Comparison of ENCODE assay signal across 9 cellular contexts in the genomic region with DNA sequence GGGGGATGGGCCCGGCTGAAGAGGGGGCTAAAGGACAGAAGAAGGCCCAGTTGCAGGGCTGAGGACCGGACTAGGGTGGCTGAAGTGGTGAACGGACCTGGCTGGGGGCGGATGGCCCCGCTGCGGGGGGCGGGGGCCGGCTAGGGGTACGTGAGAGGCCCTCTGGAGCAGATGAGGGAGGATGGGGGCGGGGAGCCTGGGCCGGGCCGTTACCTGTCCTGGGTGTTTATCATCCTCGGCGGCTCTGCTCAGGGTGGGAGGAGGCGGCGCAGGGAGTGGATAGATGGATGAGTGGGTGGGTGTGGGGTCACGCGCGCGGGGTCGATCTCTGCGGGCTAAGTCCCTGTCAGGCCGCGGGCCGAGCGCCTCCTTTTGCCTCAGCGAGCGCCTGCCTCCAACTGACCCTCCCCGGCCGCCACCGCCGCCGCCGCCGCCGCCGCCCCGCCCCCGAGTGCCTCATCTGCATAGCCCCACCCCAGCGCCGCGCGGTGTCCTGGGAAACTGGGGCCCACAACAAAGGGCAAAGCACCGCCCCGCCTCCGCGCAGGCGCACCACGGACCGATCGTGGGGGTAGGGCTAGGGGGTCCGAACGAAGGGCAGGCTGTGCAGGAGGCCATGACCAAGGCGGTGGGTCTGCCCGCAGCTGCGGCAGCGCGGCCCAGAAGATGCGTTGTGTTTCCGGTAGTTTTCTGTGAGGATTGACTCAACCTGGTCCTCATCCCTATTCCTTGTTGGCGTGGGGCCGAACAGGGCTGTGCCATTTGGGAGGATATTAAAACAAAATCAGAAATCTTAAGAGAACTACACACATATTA.
A peak's percentile ranks its signal among the peaks of the same experiment; 100 is the strongest.
DNase-seq lines count a peak whose midpoint lies in the region; ATAC-seq, FAIRE-seq and TF ChIP-seq lines count a peak whose summit lies in the region.
"Had no signal": no experiment of that assay in that cellular context is flagged by ENCODE, and none has a peak within 500 bp of the region (broad histone marks: within the 10 kb centered on the region; RNA-seq: fewer than 3 reads in every experiment).

No MANE protein-coding gene starts in this region.

- H3K36me3 ChIP-seq in CD8-positive, alpha-beta memory T cell (ENCODE audit: insufficient read depth, low read length): no peaks in the 10 kb centered on the region
- H3K36me3 ChIP-seq in HUES48 (ENCODE audit: control insufficient read depth, insufficient read depth, low read length) (peaks cover 25% of the 10 kb centered on the region), H1 (ENCODE audit: control insufficient read depth in 2 of 4, insufficient read depth in 4 of 4, low read length in 3 of 4) (peaks cover 0 to 11% (median 0%) of the 10 kb centered on the region in 4 experiments; a peak in 2 of 8 replicates), mesodermal cell (ENCODE audit: control insufficient read depth, insufficient read depth, low read length) (peaks cover 10% of the 10 kb centered on the region)

- POLR2A ChIA-PET in CD8-positive, alpha-beta memory T cell (lab: Charles Lee): no interaction called here
- POLR2A ChIA-PET in H1 (lab: Charles Lee; ENCODE audit: partially characterized antibody): interaction anchor here (0.6 to 59.2 kb wide), 8 partner anchors 8 to 357 kb away, joined by 3 to 1192 read pairs (median 16); no protein-coding TSS in a partner anchor

- H3K18ac ChIP-seq in H1 (ENCODE audit: extremely low read depth, low read length): peak overlapping the region; percentile 89

- H3K27ac Mint-ChIP-seq in CD8-positive, alpha-beta memory T cell: peak overlapping the region; percentile 21 to 95 (median 85)

- H2BK20ac ChIP-seq in H1 (ENCODE audit: low read length): no peak overlapping the region

- no peak overlapping the region for H2BK15ac ChIP-seq in H1 (ENCODE audit: low read length)

- H4K8ac ChIP-seq in H1 (ENCODE audit: extremely low read depth, insufficient read depth, low read length): peak overlapping the region; percentile 74; the same call in 1 of the 2 replicates

- DNase-seq in CD8-positive, alpha-beta memory T cell: peak; percentile 88 to 96 (median 93)
- DNase-seq in NOMO-1 treated with dmso at 0.1 percent for 144 hours (lab: John Stamatoyannopoulos, UW; ENCODE audit: unreplicated experiment) (peak; percentile 72), H1 (ENCODE audit: low read depth in 1 of 2, low spot score in 2 of 2) (peak; percentile 86 to 100)
- DNase-seq in activated CD8-positive, alpha-beta memory T cell treated with anti-CD3 and anti-CD28 coated beads, Interleukin-2, amount 50 U/mL, for 1 hour (ENCODE audit: extremely low read depth): peak; percentile 82
- peak; percentile 92 for DNase-seq in stimulated activated CD8-positive, alpha-beta memory T cell treated with anti-CD3 and anti-CD28 coated beads, Interleukin-15, amount 100 ng/mL, for 1 hour (ENCODE audit: low read depth)

- H2BK120ac ChIP-seq in H1 (replicated peaks; ENCODE audit: low read depth, low read length): no peak overlapping the region

- H3K9me3 Mint-ChIP-seq in CD8-positive, alpha-beta memory T cell: no peaks in the 10 kb centered on the region

- peak in 1 of 2 experiments; percentile 51; a peak in 1 of 3 replicates for TF ChIP-seq EP300 in H1 (IDR thresholded peaks at IDR 0.05; ENCODE audit: borderline replicate concordance in 1 of 2, low read depth in 2 of 2, low read length in 2 of 2)

- peak; percentile 79 for ATAC-seq in GM21381 (IDR thresholded peaks at IDR 0.05; ENCODE audit: unreplicated experiment)

- no peak overlapping the region for H3K14ac ChIP-seq in H1 (ENCODE audit: insufficient read length)

- peak overlapping the region; percentile 93 to 96 for H3K4me2 ChIP-seq in H1 (ENCODE audit: insufficient read depth in 1 of 2, low read depth in 2 of 2, low read length in 2 of 2)

- CTCF ChIA-PET in CD8-positive, alpha-beta memory T cell (lab: Charles Lee): interaction anchor here (2.3 kb wide), 1 partner anchor 25 kb away, joined by 7 read pairs; no protein-coding TSS in a partner anchor
- CTCF ChIA-PET in H1 (lab: Charles Lee; ENCODE audit: partially characterized antibody): interaction anchor here (1.2 to 1.3 kb wide), 2 partner anchors 12 to 17 kb away, joined by 4 read pairs; no protein-coding TSS in a partner anchor

- no peak for FAIRE-seq in H1 (lab: Jason Lieb, UNC)
- FAIRE-seq: islet of Langerhans had no signal

- peak overlapping the region; percentile 82 for H3K4me3 ChIP-seq in CD8-positive, alpha-beta memory T cell (ENCODE audit: low read length)
- peak overlapping the region; percentile 74 for H3K4me3 ChIP-seq in HUES48 (ENCODE audit: low read depth, low read length)
- peak overlapping the region; percentile 70 to 88 (median 85) for H3K4me3 ChIP-seq in H1 (ENCODE audit: extremely low read depth in 1 of 4, insufficient read depth in 2 of 4, low read depth in 3 of 4, low read length in 4 of 4)
- peak overlapping the region; percentile 90 for H3K4me3 ChIP-seq in mesodermal cell (ENCODE audit: extremely low read depth, insufficient read depth, low read length, poor library complexity, severe bottlenecking)

- no peaks in the 10 kb centered on the region for H3K27me3 ChIP-seq in CD8-positive, alpha-beta memory T cell (ENCODE audit: insufficient read depth, low read length, poor library complexity, severe bottlenecking)
- H3K27me3 ChIP-seq in HUES48 (ENCODE audit: control insufficient read depth, insufficient read depth, low read length): no peaks in the 10 kb centered on the region
- no peaks in the 10 kb centered on the region for H3K27me3 ChIP-seq in H1 (replicated peaks in 1 of 4; ENCODE audit: control insufficient read depth in 3 of 4, extremely low read depth in 1 of 4, insufficient read depth in 3 of 4, low read length in 3 of 4)

- peak overlapping the region; percentile 91 for H2BK5ac ChIP-seq in H1 (ENCODE audit: low read depth, low read length)

- H4K91ac ChIP-seq in H1 (replicated peaks; ENCODE audit: insufficient read length, low read length): peak overlapping the region; percentile 84

- H3K23ac ChIP-seq in H1 (ENCODE audit: insufficient read length): no peak overlapping the region

- peak overlapping the region; percentile 75 for H3K27ac ChIP-seq in CD8-positive, alpha-beta memory T cell (ENCODE audit: low read depth, low read length)
- peak overlapping the region; percentile 99 for H3K27ac ChIP-seq in HUES48 (ENCODE audit: low read depth, low read length)
- H3K27ac ChIP-seq in H1 (ENCODE audit: low read depth, low read length): peak overlapping the region; percentile 82
- H3K27ac ChIP-seq in mesodermal cell (ENCODE audit: low read depth, low read length, severe bottlenecking): peak overlapping the region; percentile 90

- peak overlapping the region; percentile 88 for H3K56ac ChIP-seq in H1 (replicated peaks; ENCODE audit: insufficient read length, low read depth, low read length)

- peaks cover 20 to 45% of the 10 kb centered on the region in 2 experiments for H3K79me2 ChIP-seq in H1 (ENCODE audit: control insufficient read depth in 1 of 2, insufficient read depth in 2 of 2, low read length in 2 of 2)

- H3K9me3 ChIP-seq in CD8-positive, alpha-beta memory T cell (ENCODE audit: low read length): no peaks in the 10 kb centered on the region
- H3K9me3 ChIP-seq in HUES48 (ENCODE audit: control insufficient read depth, insufficient read depth, low read length) (no peaks in the 10 kb centered on the region), H1 (ENCODE audit: insufficient read depth in 2 of 2, low read depth in 1 of 2, low read length in 1 of 2) (no peaks in the 10 kb centered on the region), mesodermal cell (ENCODE audit: control insufficient read depth, low read length) (no peaks in the 10 kb centered on the region)

- H2AFZ ChIP-seq in H1 (ENCODE audit: low read length): no peak overlapping the region

- no peak for TF ChIP-seq CTCF in H1 (IDR thresholded peaks at IDR 0.05; ENCODE audit: control extremely low read depth in 1 of 3, insufficient read depth in 1 of 3, low read depth in 1 of 3, low read length in 3 of 3)

- peak; percentile 69 to 90 for TF ChIP-seq POLR2A in H1 (IDR thresholded peaks at IDR 0.05; ENCODE audit: control extremely low read depth in 1 of 2, low read depth in 2 of 2, low read length in 2 of 2)

- no peaks in the 10 kb centered on the region for H3K27me3 Mint-ChIP-seq in CD8-positive, alpha-beta memory T cell

- peaks cover 8 to 10% of the 10 kb centered on the region in 2 experiments for H4K20me1 ChIP-seq in H1 (replicated peaks in 1 of 2; ENCODE audit: control insufficient read depth in 1 of 2, insufficient read depth in 2 of 2, low read length in 2 of 2)

- peaks cover 48% of the 10 kb centered on the region for H3K4me1 ChIP-seq in CD8-positive, alpha-beta memory T cell (ENCODE audit: insufficient read depth, low read length)
- H3K4me1 ChIP-seq in HUES48 (ENCODE audit: control insufficient read depth, insufficient read depth, low read length) (peaks cover 44% of the 10 kb centered on the region), H1 (replicated peaks in 1 of 4; ENCODE audit: control insufficient read depth in 3 of 4, insufficient read depth in 4 of 4, low read length in 3 of 4) (peaks cover 12 to 23% (median 17%) of the 10 kb centered on the region in 4 experiments), mesodermal cell (ENCODE audit: control insufficient read depth, insufficient read depth, low read length, poor library complexity, severe bottlenecking) (peaks cover 48% of the 10 kb centered on the region)

- peak overlapping the region; percentile 88 for H3K9ac ChIP-seq in HUES48 (ENCODE audit: low read depth, low read length)
- H3K9ac ChIP-seq in H1 (replicated peaks in 1 of 4; ENCODE audit: extremely low read depth in 1 of 4, low read depth in 3 of 4, low read length in 3 of 4): peak overlapping the region; percentile 81 to 87 (median 82)

- H4K5ac ChIP-seq in H1 (ENCODE audit: insufficient read length, low read depth, low read length): peak overlapping the region; percentile 75

- no peaks in the 10 kb centered on the region; the same call in 1 of the 2 replicates for H3K79me1 ChIP-seq in H1 (ENCODE audit: low read depth, low read length)

- 3% methylated on average over 20 of the region's 62 CpGs; no CpG with 5 or more reads in 1 of the 2 experiments for WGBS in H1 (ENCODE audit: extremely low coverage in 1 of 2, insufficient coverage in 1 of 2, insufficient read length in 1 of 2, insufficient replicate concordance in 2 of 2, low coverage in 1 of 2, low lambda C conversion rate in 2 of 2, missing lambda C conversion rate in 1 of 2), 2 experiments
- 0 to 3% methylated on average over 30 to 37 of the region's 62 CpGs for WGBS in mesodermal cell (ENCODE audit: insufficient coverage in 2 of 2), 2 experiments

- peaks cover 0 to 7% (median 1%) of the 10 kb centered on the region in 3 donors for H3K36me3 Mint-ChIP-seq in CD8-positive, alpha-beta memory T cell

- H3K4me3 Mint-ChIP-seq in CD8-positive, alpha-beta memory T cell: peak overlapping the region; percentile 85 to 96 (median 94)

- H3K4ac ChIP-seq in H1 (replicated peaks; ENCODE audit: insufficient read length, low read depth, low read length): no peak overlapping the region

- H3K4me1 Mint-ChIP-seq in CD8-positive, alpha-beta memory T cell: peaks cover 53 to 60% (median 55%) of the 10 kb centered on the region in 3 donors

- peaks cover 26% of the 10 kb centered on the region for H3K23me2 ChIP-seq in H1 (ENCODE audit: low read depth, low read length)

- TF ChIP-seq RAD21 in H1 (IDR thresholded peaks at IDR 0.05 in 1 of 2, conservative IDR thresholded peaks at IDR 0.05 in 1 of 2; ENCODE audit: low read depth in 2 of 2, low read length in 2 of 2): no peak; a peak in 1 of 4 replicates

- peak overlapping the region; percentile 58; the same call in 1 of the 2 replicates for H2AK5ac ChIP-seq in H1 (ENCODE audit: low read depth, low read length)

- H2BK12ac ChIP-seq in H1 (ENCODE audit: low read depth, low read length): peak overlapping the region; percentile 46; the same call in 1 of the 2 replicates

Comparison
In these comparisons a context has a peak if more than half of its experiments do, and no peak if none do; other contexts are left out.
1. Peak in every context shown above with its lines: DNase-seq, ATAC-seq, H3K4me3 ChIP-seq and H3K27ac ChIP-seq.